Comparison of ENCODE assay signal across 7 cellular contexts in genomic region chr7:66627876-66628360, GRCh38. TPM values are rescaled to one million over a fixed set of nuclear protein-coding genes. Genes with fewer than 3 reads are reported as not detected.
DNase-seq lines count a peak whose midpoint lies in the region; ATAC-seq and TF ChIP-seq lines count a peak whose summit lies in the region.

No MANE protein-coding gene starts in this region.

- H3K4me1 Mint-ChIP-seq in WTC11: peaks cover 12% of the 10 kb centered on the region
- H3K4me1 Mint-ChIP-seq in glutamatergic neuron (ENCODE audit: low read depth, unreplicated experiment): peaks cover 16% of the 10 kb centered on the region

- H3K27ac Mint-ChIP-seq in WTC11 (peak overlapping the region; percentile 91), glutamatergic neuron (ENCODE audit: unreplicated experiment) (peak overlapping the region; percentile 97)

- ATAC-seq in GM19035 (IDR thresholded peaks at IDR 0.05; ENCODE audit: unreplicated experiment) (peak; percentile 8), HG02884 (IDR thresholded peaks at IDR 0.05; ENCODE audit: unreplicated experiment) (peak; percentile 2), WTC11 (peak; percentile 2)

- TF ChIP-seq CTCF in WTC11 (IDR thresholded peaks at IDR 0.05) (no peak), glutamatergic neuron (IDR thresholded peaks at IDR 0.05; ENCODE audit: partially characterized antibody, unreplicated experiment) (no peak)

- peaks cover under 1% of the 10 kb centered on the region; the same call in 1 of the 2 replicates for H3K36me3 Mint-ChIP-seq in WTC11
- peaks cover 6% of the 10 kb centered on the region for H3K36me3 Mint-ChIP-seq in glutamatergic neuron (ENCODE audit: unreplicated experiment)

- POLR2A ChIA-PET in WTC11 (lab: Charles Lee): interaction anchor here (1.0 kb wide), 1 partner anchor 26 kb away, joined by 6 read pairs; no protein-coding TSS in a partner anchor

- H3K4me3 Mint-ChIP-seq in WTC11 (peak overlapping the region; percentile 89), glutamatergic neuron (ENCODE audit: unreplicated experiment) (peak overlapping the region; percentile 92)

- H3K9me3 Mint-ChIP-seq in WTC11 (no peaks in the 10 kb centered on the region; the same call in 1 of the 2 replicates), glutamatergic neuron (ENCODE audit: unreplicated experiment) (no peaks in the 10 kb centered on the region)

- CTCF ChIA-PET in WTC11 (lab: Charles Lee): interaction anchor here (0.7 to 3.1 kb wide), 3 partner anchors 21 to 998 kb away, joined by 3 to 16 read pairs (median 4); no protein-coding TSS in a partner anchor

- H3K27me3 Mint-ChIP-seq in WTC11 (ENCODE audit: low read depth) (peaks cover 17% of the 10 kb centered on the region), glutamatergic neuron (ENCODE audit: unreplicated experiment) (peaks cover 8% of the 10 kb centered on the region)

- DNase-seq in WTC11 (ENCODE audit: low spot score) (no peak), glutamatergic neuron (no peak), renal cortical epithelial cell (ENCODE audit: low read depth) (peak; percentile 35), islet precursor cell (no peak), retina (no peak)

TF ChIP-seq in WTC11, 78 proteins besides CTCF, POLR2A, EP300 and RAD21:
- TF ChIP-seq FOXP1 (CRISPR knock-in tag; IDR thresholded peaks at IDR 0.05; ENCODE audit: borderline replicate concordance) (0 out of 2 replicates have a peak, but pooled peaks have one; percentile 24), HMGA2 (CRISPR knock-in tag; IDR thresholded peaks at IDR 0.05) (no peak)

RNA-seq across cellular contexts. Expression of gene KCTD7, which starts 0.8 kb away (rescaled TPM):
- total RNA-seq in WTC11 (2021) (10.5 to 11.6 TPM (median 10.8 TPM) in 3 replicates), glutamatergic neuron (ENCODE audit: unreplicated experiment) (48.5 TPM), renal cortical epithelial cell (4.0 and 8.4 TPM in 2 replicates)
